Comparison of ENCODE assay signal across 9 cellular contexts in genomic region chr10:93072713-93073538, GRCh38. TPM values are rescaled to one million over a fixed set of nuclear protein-coding genes. Genes with fewer than 3 reads are reported as not detected.
DNase-seq lines count a peak whose midpoint lies in the region; ATAC-seq and TF ChIP-seq lines count a peak whose summit lies in the region.
"Had no signal": no experiment of that assay in that cellular context is flagged by ENCODE, and none has a peak within 500 bp of the region (broad histone marks: within the 10 kb centered on the region; RNA-seq: fewer than 3 reads in every experiment).

No MANE protein-coding gene starts in this region.

- TF ChIP-seq CTCF in stomach (IDR thresholded peaks at IDR 0.05) (no peak), endothelial cell (IDR thresholded peaks at IDR 0.05; ENCODE audit: unreplicated experiment) (no peak)

- WGBS in stomach, 5 donors: 2 to 4% (median 3%) methylated on average over 21 to 34 of the region's 34 CpGs

- no peaks in the 10 kb centered on the region for H3K9me3 Mint-ChIP-seq in activated CD4-positive, alpha-beta memory T cell treated with anti-CD3 and anti-CD28 coated beads, Interleukin-2, amount 10 ng/mL, durations not matched to agents 7 days and 5 days
- H3K9me3 Mint-ChIP-seq in endothelial cell (ENCODE audit: unreplicated experiment): no peaks in the 10 kb centered on the region

- H3K4me3 ChIP-seq in stomach: peak overlapping the region; percentile 38 to 60 (median 45)

- peaks cover 88% of the 10 kb centered on the region for H3K27me3 Mint-ChIP-seq in activated CD4-positive, alpha-beta memory T cell treated with anti-CD3 and anti-CD28 coated beads, Interleukin-2, amount 10 ng/mL, durations not matched to agents 7 days and 5 days
- peaks cover 32% of the 10 kb centered on the region for H3K27me3 Mint-ChIP-seq in endothelial cell (ENCODE audit: unreplicated experiment)

- no peaks in the 10 kb centered on the region for H3K36me3 Mint-ChIP-seq in activated CD4-positive, alpha-beta memory T cell treated with anti-CD3 and anti-CD28 coated beads, Interleukin-2, amount 10 ng/mL, durations not matched to agents 7 days and 5 days (ENCODE audit: low read depth)
- peaks cover 3% of the 10 kb centered on the region for H3K36me3 Mint-ChIP-seq in endothelial cell (ENCODE audit: low read depth, unreplicated experiment)

- peak; percentile 6 for DNase-seq in NCI-H2171 treated with DMSO at 0.1 percent for 48 hours (lab: John Stamatoyannopoulos, UW)
- DNase-seq in NCI-H2171 (lab: John Stamatoyannopoulos, UW): no peak
- DNase-seq in activated CD4-positive, alpha-beta memory T cell treated with anti-CD3 and anti-CD28 coated beads, Interleukin-2, amount 10 ng/mL, durations not matched to agents 7 days and 5 days: no peak
- DNase-seq in left lobe of liver (ENCODE audit: low spot score): no peak
- no peak for DNase-seq in stomach
- no peak for DNase-seq in endothelial cell (ENCODE audit: low spot score)

- CTCF ChIA-PET in activated CD4-positive, alpha-beta memory T cell treated with anti-CD3 and anti-CD28 coated beads, Interleukin-2, amount 10 ng/mL, durations not matched to agents 7 days and 5 days (lab: Charles Lee): no interaction called here

- H3K36me3 ChIP-seq in stomach: no peaks in the 10 kb centered on the region

- POLR2A ChIA-PET in activated CD4-positive, alpha-beta memory T cell treated with anti-CD3 and anti-CD28 coated beads, Interleukin-2, amount 10 ng/mL, durations not matched to agents 7 days and 5 days (lab: Charles Lee): interaction anchor here (1.0 kb wide), 2 partner anchors 8 to 12 kb away, joined by 3 read pairs; partner anchors contain the start of gene CYP26C1

- TF ChIP-seq EP300 in stomach (IDR thresholded peaks at IDR 0.05): no peak

- H3K27me3 ChIP-seq in stomach: peaks cover 32 to 96% (median 75%) of the 10 kb centered on the region in 3 donors

- no peak overlapping the region for H3K27ac ChIP-seq in stomach

- peaks cover 42 to 55% (median 52%) of the 10 kb centered on the region in 4 donors for H3K4me1 ChIP-seq in stomach

- H3K27ac Mint-ChIP-seq in activated CD4-positive, alpha-beta memory T cell treated with anti-CD3 and anti-CD28 coated beads, Interleukin-2, amount 10 ng/mL, durations not matched to agents 7 days and 5 days: no peak overlapping the region
- H3K27ac Mint-ChIP-seq in endothelial cell (ENCODE audit: unreplicated experiment): no peak overlapping the region

- H3K4me1 Mint-ChIP-seq in activated CD4-positive, alpha-beta memory T cell treated with anti-CD3 and anti-CD28 coated beads, Interleukin-2, amount 10 ng/mL, durations not matched to agents 7 days and 5 days: peaks cover 38% of the 10 kb centered on the region
- H3K4me1 Mint-ChIP-seq in endothelial cell (ENCODE audit: unreplicated experiment): peaks cover 24% of the 10 kb centered on the region

- ATAC-seq in left lobe of liver: peak; percentile 9
- no peak for ATAC-seq in HG03139 (IDR thresholded peaks at IDR 0.05; ENCODE audit: unreplicated experiment)
- ATAC-seq in GM18907 (IDR thresholded peaks at IDR 0.05; ENCODE audit: unreplicated experiment): no peak

- TF ChIP-seq POLR2A in stomach (IDR thresholded peaks at IDR 0.05): no peak

- H3K4me3 Mint-ChIP-seq in activated CD4-positive, alpha-beta memory T cell treated with anti-CD3 and anti-CD28 coated beads, Interleukin-2, amount 10 ng/mL, durations not matched to agents 7 days and 5 days: peak overlapping the region; percentile 41
- no peak overlapping the region for H3K4me3 Mint-ChIP-seq in endothelial cell (ENCODE audit: unreplicated experiment)

- intact Hi-C loops in stomach (cut with DNase I; ENCODE audit: low total_unique reads): loop anchor here (10.0 kb wide), 1 partner anchor 222 kb away; no protein-coding TSS in a partner anchor

- H3K9me3 ChIP-seq in stomach: no peaks in the 10 kb centered on the region

RNA-seq across cellular contexts. Expression of gene CYP26A1, which starts 0.8 kb away (rescaled TPM):
- total RNA-seq in activated CD4-positive, alpha-beta memory T cell treated with anti-CD3 and anti-CD28 coated beads, Interleukin-2, amount 10 ng/mL, durations not matched to agents 7 days and 5 days: not detected
- 16.2 TPM for total RNA-seq in left lobe of liver
- total RNA-seq in stomach: not detected
- polyA plus RNA-seq in stomach: under 1 TPM in 1 of 3 donors, not detected in 2; 0.15 TPM
- total RNA-seq in endothelial cell (ENCODE audit: unreplicated experiment): 0.64 TPM
- total RNA-seq: mononuclear cell had no signal

RNA-seq across cellular contexts. Expression of gene CYP26C1, which starts 12.3 kb away (rescaled TPM):
- total RNA-seq in activated CD4-positive, alpha-beta memory T cell treated with anti-CD3 and anti-CD28 coated beads, Interleukin-2, amount 10 ng/mL, durations not matched to agents 7 days and 5 days: not detected
- total RNA-seq in left lobe of liver (0.08 TPM), stomach (1 to 10 TPM in 1 of 5 donors, not detected in 4; 7.0 TPM), endothelial cell (ENCODE audit: unreplicated experiment) (0.31 TPM)
- not detected for polyA plus RNA-seq in stomach
- total RNA-seq: mononuclear cell had no signal

Comparison
In these comparisons a context has a peak if more than half of its experiments do, and no peak if none do; other contexts are left out.
1. RNA of gene CYP26A1, which starts 0.8 kb away (total RNA-seq): 16.2 TPM in left lobe of liver (single experiment); 0.64 TPM in endothelial cell (single experiment), not detected in activated CD4-positive, alpha-beta memory T cell treated with anti-CD3 and anti-CD28 coated beads, Interleukin-2, amount 10 ng/mL, durations not matched to agents 7 days and 5 days and not detected in stomach; every median in the first group is over 10 times any median in the second.